Comparison of ENCODE assay signal across 12 cellular contexts in the genomic region with DNA sequence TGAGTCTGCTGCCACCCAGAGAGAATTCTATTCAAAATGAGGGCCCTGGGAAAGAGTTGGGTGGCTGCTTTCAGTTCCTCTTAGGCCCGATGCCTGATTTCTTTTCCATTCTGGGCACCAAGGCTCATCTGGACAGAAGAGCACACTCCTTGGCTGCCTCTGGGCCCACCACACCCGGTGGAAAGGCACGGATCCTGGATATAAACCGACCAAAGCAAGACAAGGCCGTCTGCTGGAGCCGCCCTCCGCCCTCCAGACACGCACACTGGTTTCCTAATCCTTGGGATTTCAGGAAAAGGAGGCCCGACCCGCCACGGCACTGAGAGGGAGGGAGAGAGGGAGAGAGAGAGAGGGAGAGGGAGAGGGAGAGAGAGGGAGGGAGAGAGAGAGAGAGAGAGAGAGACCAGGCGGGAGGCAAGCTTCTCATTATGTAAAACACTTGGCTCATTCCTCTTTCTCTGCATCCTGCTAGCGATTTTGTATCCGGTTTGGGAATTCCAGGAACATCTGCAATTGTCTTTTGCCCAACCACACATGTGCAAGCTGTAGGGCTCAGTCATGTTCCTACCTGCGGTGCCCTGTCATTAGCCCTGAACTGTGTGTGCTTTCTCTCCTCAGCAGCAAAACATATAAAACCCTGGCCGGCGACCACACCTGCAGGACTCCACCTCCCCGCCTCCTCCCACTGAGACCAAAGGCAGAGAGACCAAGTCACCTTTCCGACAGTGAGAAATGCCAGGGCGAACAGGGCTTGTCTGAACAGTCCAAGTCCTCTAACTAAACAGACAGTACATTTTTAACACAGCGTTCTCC.
DNase-seq lines count a peak whose midpoint lies in the region; ATAC-seq, FAIRE-seq and TF ChIP-seq lines count a peak whose summit lies in the region.
"Had no signal": no experiment of that assay in that cellular context is flagged by ENCODE, and none has a peak within 500 bp of the region (broad histone marks: within the 10 kb centered on the region; RNA-seq: fewer than 3 reads in every experiment).

No MANE protein-coding gene starts in this region.

- BruUV-seq in HepG2 (replicated peaks; lab: Mats Ljungman, UMichigan): no TSS peak

- TF ChIP-seq RAD21 in HepG2 (CRISPR knock-in tag; IDR thresholded peaks at IDR 0.05): no peak

- intact Hi-C loops in HepG2 (cut with micrococcal nuclease; ENCODE audit: unreplicated experiment) (loop anchor here (5.0 kb wide), 1 partner anchor 46 kb away; no protein-coding TSS in a partner anchor), right lobe of liver (cut with DNase I) (no loop called here), left colon (cut with DNase I, micrococcal nuclease) (no loop called here)

- H3K36me3 ChIP-seq in HepG2 (replicated peaks in 1 of 2; ENCODE audit: control insufficient read depth in 1 of 2, insufficient read depth in 2 of 2, low read length in 2 of 2): peaks cover 0 to 2% of the 10 kb centered on the region in 2 experiments; a peak in 2 of 5 replicates
- H3K36me3 ChIP-seq in right lobe of liver: no peaks in the 10 kb centered on the region
- H3K36me3 ChIP-seq: BE2C had no signal

- H3K9me3 Mint-ChIP-seq in progenitor cell of endocrine pancreas (ENCODE audit: low read depth): no peaks in the 10 kb centered on the region

- in situ Hi-C loops in HepG2 (cut with HindIII; ENCODE audit: extremely low pct_ligation_motif_present, low pct_unique_long_range_greater_than_20kb): no loop called here

- WGBS in HepG2 (ENCODE audit: low lambda C conversion rate): 91% methylated on average over 21 of the region's 21 CpGs
- WGBS in right lobe of liver (ENCODE audit: insufficient coverage, low coverage, low lambda C conversion rate, missing lambda C conversion rate): 27% methylated on average over 14 of the region's 21 CpGs

- H2AFZ ChIP-seq in HepG2 (ENCODE audit: low read length): no peak overlapping the region

- TF ChIP-seq POLR2A in HepG2 (IDR thresholded peaks at IDR 0.05; ENCODE audit: insufficient read depth in 1 of 2, low read depth in 2 of 2, low read length in 2 of 2) (no peak), right lobe of liver (IDR thresholded peaks at IDR 0.05) (no peak)

- ATAC-seq in HepG2: no peak
- ATAC-seq in right lobe of liver: no peak
- ATAC-seq in left colon: peak; percentile 78
- no peak for ATAC-seq in GM21619 (IDR thresholded peaks at IDR 0.05; ENCODE audit: unreplicated experiment)
- no peak for ATAC-seq in GM18867 (IDR thresholded peaks at IDR 0.05; ENCODE audit: unreplicated experiment)

- H3K27ac ChIP-seq in HepG2 (ENCODE audit: extremely low read length, insufficient read depth, low read length) (no peak overlapping the region), right lobe of liver (no peak overlapping the region)

- CTCF ChIA-PET in HepG2 (lab: Yijun Ruan, JAX; ENCODE audit: low intra/inter-chr PET ratio, low total read pairs): no interaction called here

- no peak for TF ChIP-seq EP300 in HepG2 (IDR thresholded peaks at IDR 0.05; ENCODE audit: low read depth in 2 of 2, low read length in 2 of 2)
- TF ChIP-seq EP300 in HepG2 (CRISPR knock-in tag; IDR thresholded peaks at IDR 0.05; ENCODE audit: borderline replicate concordance): no peak

- H3K4me1 Mint-ChIP-seq in progenitor cell of endocrine pancreas (ENCODE audit: low read depth): peaks cover 19% of the 10 kb centered on the region

- peaks cover 96% of the 10 kb centered on the region for H3K79me2 ChIP-seq in HepG2 (ENCODE audit: insufficient read depth, low read length)

- no peaks in the 10 kb centered on the region for H4K20me1 ChIP-seq in HepG2 (ENCODE audit: insufficient read depth, low read length)

- no peak for FAIRE-seq in HepG2 (lab: Jason Lieb, UNC)

- H3K4me1 ChIP-seq in HepG2 (ENCODE audit: insufficient read depth, low read length) (peaks cover 98% of the 10 kb centered on the region), right lobe of liver (no peaks in the 10 kb centered on the region)

- H3K4me3 ChIP-seq in HepG2 (replicated peaks in 1 of 3; ENCODE audit: insufficient read depth in 1 of 3, low read depth in 2 of 3, low read length in 3 of 3) (no peak overlapping the region), right lobe of liver (no peak overlapping the region)

- H3K4me3 Mint-ChIP-seq in progenitor cell of endocrine pancreas (ENCODE audit: low read depth): no peak overlapping the region
- H3K4me3 Mint-ChIP-seq: activated naive CD8-positive, alpha-beta T cell had no signal

- H3K27me3 ChIP-seq in HepG2 (ENCODE audit: control insufficient read depth in 1 of 2, insufficient read depth in 2 of 2, low read length in 2 of 2) (no peaks in the 10 kb centered on the region), right lobe of liver (no peaks in the 10 kb centered on the region)
- H3K27me3 ChIP-seq: BE2C had no signal

- H3K27me3 Mint-ChIP-seq in progenitor cell of endocrine pancreas: no peaks in the 10 kb centered on the region
- H3K27me3 Mint-ChIP-seq: activated naive CD8-positive, alpha-beta T cell had no signal

- H3K36me3 Mint-ChIP-seq in progenitor cell of endocrine pancreas (ENCODE audit: insufficient read depth): peaks cover 8% of the 10 kb centered on the region
- H3K36me3 Mint-ChIP-seq: activated naive CD8-positive, alpha-beta T cell had no signal

- H3K27ac Mint-ChIP-seq in progenitor cell of endocrine pancreas: no peak overlapping the region
- H3K27ac Mint-ChIP-seq: activated naive CD8-positive, alpha-beta T cell had no signal

- no peaks in the 10 kb centered on the region for H3K9me3 ChIP-seq in HepG2 (ENCODE audit: low read length)
- H3K9me3 ChIP-seq in right lobe of liver: no peaks in the 10 kb centered on the region
- H3K9me3 ChIP-seq: BE2C had no signal

- POLR2A ChIA-PET in HepG2 (lab: Yijun Ruan, JAX): interaction anchor here (2.9 kb wide), 1 partner anchor 34 kb away, joined by 22 read pairs; no protein-coding TSS in a partner anchor

- DNase-seq in HepG2 (ENCODE audit: low spot score) (no peak), right lobe of liver (no peak), dermis microvascular lymphatic vessel endothelial cell (ENCODE audit: low read depth in 2 of 2) (peak; percentile 3 to 4), left colon (peak; percentile 83 to 89), progenitor cell of endocrine pancreas (ENCODE audit: low spot score, unreplicated experiment) (no peak), cortex of kidney (lab: John Stamatoyannopoulos, UW) (no peak)
- DNase-seq: BE2C, NCI-H1930, T-helper 9 cell had no signal

- no peak overlapping the region for H3K4me2 ChIP-seq in HepG2 (ENCODE audit: low read depth, low read length)

- TF ChIP-seq CTCF in HepG2 (CRISPR knock-in tag; IDR thresholded peaks at IDR 0.05): no peak
- no peak for TF ChIP-seq CTCF in right lobe of liver (IDR thresholded peaks at IDR 0.05)
- TF ChIP-seq CTCF in progenitor cell of endocrine pancreas (IDR thresholded peaks at IDR 0.05; ENCODE audit: unreplicated experiment): no peak

- H3K9ac ChIP-seq in HepG2 (ENCODE audit: insufficient read depth, low read depth, low read length): no peak overlapping the region

TF ChIP-seq in HepG2, 621 proteins besides CTCF, POLR2A, EP300 and RAD21 (continues in another document):
- TF ChIP-seq DPF2 (CRISPR knock-in tag; IDR thresholded peaks at IDR 0.05; ENCODE audit: borderline replicate concordance, low read depth) (no peak), FOXP4 (CRISPR knock-in tag; IDR thresholded peaks at IDR 0.05) (no peak), HNRNPK (IDR thresholded peaks at IDR 0.05; ENCODE audit: low read depth, low read length, poor library complexity, severe bottlenecking) (peak; percentile 38), ARNT2 (CRISPR knock-in tag; IDR thresholded peaks at IDR 0.05; ENCODE audit: low read depth) (no peak), ZNF512 (CRISPR knock-in tag; IDR thresholded peaks at IDR 0.05) (no peak), ZNF317 (CRISPR knock-in tag; IDR thresholded peaks at IDR 0.05) (no peak), ZNF256 (CRISPR knock-in tag; conservative IDR thresholded peaks at IDR 0.05) (no peak), ZNF550 (CRISPR knock-in tag; IDR thresholded peaks at IDR 0.05; ENCODE audit: borderline replicate concordance) (no peak), MBNL3 (CRISPR knock-in tag; conservative IDR thresholded peaks at IDR 0.05) (no peak), DBP (CRISPR knock-in tag; IDR thresholded peaks at IDR 0.05; ENCODE audit: not compliant biosample characterization) (no peak), ZNF816 (CRISPR knock-in tag; IDR thresholded peaks at IDR 0.05; ENCODE audit: borderline replicate concordance) (no peak), ZNF446 (CRISPR knock-in tag; IDR thresholded peaks at IDR 0.05) (no peak)

Comparison
In these comparisons a context has a peak if more than half of its experiments do, and no peak if none do; other contexts are left out.
1. DNase-seq: peak in dermis microvascular lymphatic vessel endothelial cell (2 of 2) and left colon (2 of 2); none in HepG2 (single experiment), right lobe of liver (0 of 3), progenitor cell of endocrine pancreas (single experiment) and cortex of kidney (single experiment).